In the genomic region with DNA sequence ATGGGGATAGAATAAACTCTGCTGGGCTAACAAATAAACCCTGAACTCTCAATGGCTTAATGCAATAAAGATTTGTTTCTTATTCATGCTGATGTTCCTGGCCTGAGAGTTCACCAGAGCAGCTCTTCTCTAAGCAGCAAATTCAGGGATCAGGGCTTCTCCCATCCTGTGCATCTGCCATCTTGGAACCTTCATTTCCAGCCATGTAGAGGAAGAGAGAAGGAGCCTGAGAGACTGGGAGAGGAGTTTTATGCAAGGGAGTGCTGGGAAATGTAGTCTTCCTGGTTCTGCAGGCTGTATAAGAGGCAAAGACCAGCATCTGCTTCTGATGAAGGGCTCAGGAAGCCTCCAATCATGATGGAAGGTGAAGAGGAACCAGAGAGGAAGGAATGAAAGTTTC, we compare ENCODE assay signal across 27 cellular contexts.
"Had no signal": no experiment of that assay in that cellular context is flagged by ENCODE, and none has a peak within 500 bp of the region (broad histone marks: within the 10 kb centered on the region; RNA-seq: fewer than 3 reads in every experiment).

No MANE protein-coding gene starts in this region.

- H3K4me1 ChIP-seq: adrenal gland, ascending aorta, foreskin keratinocyte, lower lobe of right lung, right atrium auricular region, spleen, thyroid gland had no signal

- H3K4me1 Mint-ChIP-seq: activated B cell treated with CpG ODN at 0.5 μM for 24 hours; activated CD4-positive, alpha-beta T cell treated with anti-CD3 and anti-CD28 coated beads for 36 hours; neural crest cell had no signal

- H3K27ac ChIP-seq: adrenal gland, ascending aorta, brain microvascular endothelial cell, foreskin keratinocyte, lower lobe of right lung, right atrium auricular region, spleen, thyroid gland had no signal

- H3K36me3 ChIP-seq: adrenal gland, ascending aorta, brain microvascular endothelial cell, lower lobe of right lung, right atrium auricular region, spleen, thyroid gland had no signal

- H3K4me3 ChIP-seq: adrenal gland, ascending aorta, lower lobe of right lung, right atrium auricular region, spleen, thyroid gland had no signal

- H3K27ac Mint-ChIP-seq: activated B cell treated with CpG ODN at 0.5 μM for 24 hours; activated CD4-positive, alpha-beta T cell treated with anti-CD3 and anti-CD28 coated beads for 36 hours; activated naive CD8-positive, alpha-beta T cell; activated T-helper 2 cell treated with anti-CD3 and anti-CD28 coated beads, Interferon-gamma antibody, Interleukin-2, Interleukin-4, amounts not matched to agents 10 μg/mL and 5 μg/mL and 100 μg/mL, durations not matched to agents 14 hours and 24 hours and 36 hours; progenitor cell of endocrine pancreas had no signal

- H3K27me3 ChIP-seq: adrenal gland, ascending aorta, brain microvascular endothelial cell, foreskin keratinocyte, right atrium auricular region, spleen, thyroid gland had no signal

- H3K9me3 Mint-ChIP-seq: neural crest cell had no signal

- H3K27me3 Mint-ChIP-seq: activated B cell treated with CpG ODN at 0.5 μM for 24 hours; activated CD4-positive, alpha-beta T cell treated with anti-CD3 and anti-CD28 coated beads for 36 hours; activated naive CD8-positive, alpha-beta T cell; naive B cell; progenitor cell of endocrine pancreas had no signal

- H3K9me3 ChIP-seq: ascending aorta, lower lobe of right lung, thyroid gland had no signal

- H3K4me3 Mint-ChIP-seq: activated B cell treated with CpG ODN at 0.5 μM for 24 hours; activated CD4-positive, alpha-beta T cell treated with anti-CD3 and anti-CD28 coated beads for 36 hours; activated naive CD8-positive, alpha-beta T cell; activated T-cell treated with anti-CD3 and anti-CD28 coated beads, Interleukin-2, amount 50 U/mL, for 4 hours; immature natural killer cell; naive B cell; neural crest cell had no signal

- ATAC-seq: activated CD4-positive, alpha-beta T cell treated with anti-CD3 and anti-CD28 coated beads for 36 hours; activated T-cell treated with anti-CD3 and anti-CD28 coated beads, Interleukin-2, amount 50 U/mL, for 4 hours; foreskin keratinocyte; left lobe of liver; lower lobe of right lung; stimulated activated naive CD8-positive, alpha-beta T cell treated with anti-CD3 and anti-CD28 coated beads, Interleukin-15, Interleukin-2, amounts not matched to agents 100 U/mL and 50 U/mL, for 24 hours had no signal

- DNase-seq: activated B cell treated with CpG ODN at 0.5 μM for 24 hours; activated CD4-positive, alpha-beta T cell treated with anti-CD3 and anti-CD28 coated beads for 36 hours; activated CD4-positive, alpha-beta T cell treated with anti-CD3 and anti-CD28 coated beads, Interleukin-2, amount 50 U/mL, for 48 hours; activated CD8-positive, alpha-beta memory T cell treated with anti-CD3 and anti-CD28 coated beads, Interleukin-2, amount 50 U/mL, for 48 hours; activated naive CD4-positive, alpha-beta T cell; activated T-cell treated with anti-CD3 and anti-CD28 coated beads, Interleukin-2, amount 50 U/mL, for 4 hours; adrenal gland; brain microvascular endothelial cell; caudate nucleus; dermis blood vessel endothelial cell; effector CD8-positive, alpha-beta T cell; foreskin keratinocyte; immature natural killer cell; lower lobe of right lung; naive B cell; spleen; stimulated activated CD4-positive, alpha-beta T cell treated with anti-CD3 and anti-CD28 coated beads, Interleukin-4, amount 100 ng/mL, for 24 hours; stimulated activated naive CD8-positive, alpha-beta T cell treated with anti-CD3 and anti-CD28 coated beads, Interleukin-15, Interleukin-2, amounts not matched to agents 100 U/mL and 50 U/mL, for 24 hours; T-helper 9 cell; thyroid gland had no signal
